In genomic region chr1:107590087-107590486, GRCh38 we compare ENCODE assay signal across 34 cellular contexts.
"Had no signal": no experiment of that assay in that cellular context is flagged by ENCODE, and none has a peak within 500 bp of the region (broad histone marks: within the 10 kb centered on the region; RNA-seq: fewer than 3 reads in every experiment).

No MANE protein-coding gene starts in this region.

- FAIRE-seq: astrocyte, bronchial epithelial cell had no signal

- H3K9me3 ChIP-seq: adrenal gland, ascending aorta, body of pancreas, breast epithelium had no signal

- H3K4me1 ChIP-seq: adrenal gland, ascending aorta, breast epithelium had no signal

- H3K27ac ChIP-seq: adrenal gland, ascending aorta, body of pancreas, brain microvascular endothelial cell, breast epithelium, cardiac muscle cell had no signal

- ATAC-seq: activated naive CD4-positive, alpha-beta T cell treated with anti-CD3 and anti-CD28 coated beads, Interleukin-2, amount 50 U/mL, for 72 hours; activated naive CD8-positive, alpha-beta T cell treated with anti-CD3 and anti-CD28 coated beads, Interleukin-2, amount 50 U/mL, for 24 hours; activated T-cell treated with anti-CD3 and anti-CD28 coated beads, Interleukin-2, amount 50 U/mL, for 4 hours; activated T-cell treated with anti-CD3 and anti-CD28 coated beads, Interleukin-2, amount 50 U/mL, for 72 hours; activated T-helper 17 cell treated with anti-CD3 and anti-CD28 coated beads, Interleukin-2, amount 50 U/mL, for 72 hours; body of pancreas had no signal

- H3K27me3 ChIP-seq: adrenal gland, ascending aorta, body of pancreas, brain microvascular endothelial cell, breast epithelium, cardiac muscle cell had no signal

- DNase-seq: activated effector memory CD4-positive, alpha-beta T cell treated with anti-CD3 and anti-CD28 coated beads, Interleukin-2, amount 50 U/mL, for 16 hours; activated effector memory CD4-positive, alpha-beta T cell treated with Interleukin-2 at 50 U/mL for 16 hours; activated gamma-delta T cell; activated gamma-delta T cell treated with Interleukin-2 at 50 U/mL for 16 hours; activated naive CD4-positive, alpha-beta T cell; activated naive CD4-positive, alpha-beta T cell treated with anti-CD3 and anti-CD28 coated beads for 36 hours; activated naive CD4-positive, alpha-beta T cell treated with anti-CD3 and anti-CD28 coated beads, Interleukin-2, amount 10 ng/mL, durations not matched to agents 7 days and 5 days; activated naive CD4-positive, alpha-beta T cell treated with anti-CD3 and anti-CD28 coated beads, Interleukin-2, amount 50 U/mL, for 16 hours; activated naive CD4-positive, alpha-beta T cell treated with Interleukin-2 at 50 U/mL for 16 hours; activated naive CD8-positive, alpha-beta T cell treated with anti-CD3 and anti-CD28 coated beads for 36 hours; activated naive CD8-positive, alpha-beta T cell treated with anti-CD3 and anti-CD28 coated beads, Interleukin-2, amount 10 ng/mL, durations not matched to agents 7 days and 5 days; activated naive CD8-positive, alpha-beta T cell treated with anti-CD3 and anti-CD28 coated beads, Interleukin-2, amount 50 U/mL, for 24 hours; activated T-cell treated with anti-CD3 and anti-CD28 coated beads, Interleukin-2, amount 50 U/mL, for 1 hour; activated T-cell treated with anti-CD3 and anti-CD28 coated beads, Interleukin-2, amount 50 U/mL, for 24 hours; activated T-cell treated with anti-CD3 and anti-CD28 coated beads, Interleukin-2, amount 50 U/mL, for 4 hours; activated T-cell treated with anti-CD3 and anti-CD28 coated beads, Interleukin-2, amount 50 U/mL, for 48 hours; activated T-cell treated with anti-CD3 and anti-CD28 coated beads, Interleukin-2, amount 50 U/mL, for 72 hours; adrenal gland; amniotic stem cell; amygdala; anterior cingulate cortex; aorta; body of pancreas; brain microvascular endothelial cell; caudate nucleus; central memory CD4-positive, alpha-beta T cell; cerebellar nuclear complex had no signal

- H3K36me3 ChIP-seq: adrenal gland, ascending aorta, brain microvascular endothelial cell, breast epithelium, cardiac muscle cell had no signal

- H3K4me3 ChIP-seq: adrenal gland, ascending aorta, body of pancreas, breast epithelium, cardiac muscle cell had no signal
